ENCODE assay signal across 8 cellular contexts in genomic region chr17:80195671-80196529, GRCh38. TPM values are rescaled to one million over a fixed set of nuclear protein-coding genes. Genes with fewer than 3 reads are reported as not detected.
DNase-seq lines count a peak whose midpoint lies in the region; ATAC-seq and TF ChIP-seq lines count a peak whose summit lies in the region.

No MANE protein-coding gene starts in this region.

- TF ChIP-seq CTCF in AG04449 (IDR thresholded peaks at IDR 0.05; ENCODE audit: insufficient read depth, low read length, missing control alignments) = peak; percentile 85
- peak; percentile 76 for TF ChIP-seq CTCF in HEK293 (tag by site-specific recombination; IDR thresholded peaks at IDR 0.05)
- peak; percentile 89 for TF ChIP-seq CTCF in retinal pigment epithelial cell (conservative IDR thresholded peaks at IDR 0.05; ENCODE audit: low read depth, low read length)

- DNase-seq in AG04449 (ENCODE audit: low read depth, low spot score) = no peak
- peak; percentile 52 for DNase-seq in activated CD4-positive, alpha-beta T cell treated with anti-CD3 and anti-CD28 coated beads, Interleukin-2, amount 10 ng/mL, durations not matched to agents 7 days and 5 days
- peak; percentile 76 for DNase-seq in ecto neural progenitor cell (ENCODE audit: low spot score)
- no peak for DNase-seq in retinal pigment epithelial cell (ENCODE audit: low read depth)
- DNase-seq in NCI-H1048 (lab: John Stamatoyannopoulos, UW) = no peak

- no peak overlapping the region for H3K27ac ChIP-seq in HEK293 (ENCODE audit: extremely low read depth, low read depth, low read length)

- POLR2A ChIA-PET in AG04449 (lab: Yijun Ruan, JAX) (interaction anchor here (0.7 kb wide), 1 partner anchor 156 kb away, joined by 3 read pairs; no protein-coding TSS in a partner anchor), HEK293 (lab: Yijun Ruan, JAX) (no interaction called here)
- POLR2A ChIA-PET in activated CD4-positive, alpha-beta T cell treated with anti-CD3 and anti-CD28 coated beads, Interleukin-2, amount 10 ng/mL, durations not matched to agents 7 days and 5 days (lab: Charles Lee) = no interaction called here

- H3K4me3 ChIP-seq in AG04449 (ENCODE audit: low read depth, low read length) (no peak overlapping the region), HEK293 (ENCODE audit: low read depth, low read length) (no peak overlapping the region), retinal pigment epithelial cell (ENCODE audit: low read length) (no peak overlapping the region)

- H3K9me3 ChIP-seq in HEK293 (ENCODE audit: control insufficient read depth, insufficient read depth, low read depth, low read length) = no peaks in the 10 kb centered on the region

- CTCF ChIA-PET in AG04449 (lab: Yijun Ruan, JAX) = interaction anchor here (0.6 to 2.8 kb wide), 20 partner anchors 8 to 199 kb away, joined by 3 to 21 read pairs (median 3); no protein-coding TSS in a partner anchor
- CTCF ChIA-PET in HEK293 (lab: Yijun Ruan, JAX) = interaction anchor here (0.6 to 4.0 kb wide), 29 partner anchors 9 to 735 kb away, joined by 3 to 48 read pairs (median 3); no protein-coding TSS in a partner anchor
- CTCF ChIA-PET in activated CD4-positive, alpha-beta T cell treated with anti-CD3 and anti-CD28 coated beads, Interleukin-2, amount 10 ng/mL, durations not matched to agents 7 days and 5 days (lab: Charles Lee) = interaction anchor here (0.8 to 2.3 kb wide), 11 partner anchors 8 to 74 kb away, joined by 3 to 11 read pairs (median 4); no protein-coding TSS in a partner anchor

- H3K27ac Mint-ChIP-seq in activated CD4-positive, alpha-beta T cell treated with anti-CD3 and anti-CD28 coated beads, Interleukin-2, amount 10 ng/mL, durations not matched to agents 7 days and 5 days = no peak overlapping the region

- no peak for ATAC-seq in GM21423 (IDR thresholded peaks at IDR 0.05; ENCODE audit: unreplicated experiment)
- no peak for ATAC-seq in HG03135 (IDR thresholded peaks at IDR 0.05; ENCODE audit: unreplicated experiment)

- H3K36me3 Mint-ChIP-seq in activated CD4-positive, alpha-beta T cell treated with anti-CD3 and anti-CD28 coated beads, Interleukin-2, amount 10 ng/mL, durations not matched to agents 7 days and 5 days (ENCODE audit: low read depth) = no peaks in the 10 kb centered on the region

- H3K36me3 ChIP-seq in HEK293 (ENCODE audit: control insufficient read depth in 2 of 2, insufficient read depth in 1 of 2, low read length in 2 of 2) = no peaks in the 10 kb centered on the region

- no peak overlapping the region for H3K4me3 Mint-ChIP-seq in activated CD4-positive, alpha-beta T cell treated with anti-CD3 and anti-CD28 coated beads, Interleukin-2, amount 10 ng/mL, durations not matched to agents 7 days and 5 days

- H3K4me1 ChIP-seq in HEK293 (ENCODE audit: control insufficient read depth, insufficient read depth, low read length) = no peaks in the 10 kb centered on the region

- H3K9me3 Mint-ChIP-seq in activated CD4-positive, alpha-beta T cell treated with anti-CD3 and anti-CD28 coated beads, Interleukin-2, amount 10 ng/mL, durations not matched to agents 7 days and 5 days = peaks cover 4% of the 10 kb centered on the region

- H3K4me1 Mint-ChIP-seq in activated CD4-positive, alpha-beta T cell treated with anti-CD3 and anti-CD28 coated beads, Interleukin-2, amount 10 ng/mL, durations not matched to agents 7 days and 5 days = no peaks in the 10 kb centered on the region

- H3K27me3 Mint-ChIP-seq in activated CD4-positive, alpha-beta T cell treated with anti-CD3 and anti-CD28 coated beads, Interleukin-2, amount 10 ng/mL, durations not matched to agents 7 days and 5 days = peaks cover 5% of the 10 kb centered on the region

TF ChIP-seq in HEK293, 187 proteins besides CTCF, POLR2A, EP300 and RAD21 (continues in another document):
- no peak for TF ChIP-seq ZNF114 (tag by site-specific recombination; IDR thresholded peaks at IDR 0.05)
- TF ChIP-seq ZNF561 (tag by site-specific recombination; IDR thresholded peaks at IDR 0.05; ENCODE audit: borderline replicate concordance) = no peak
- no peak for TF ChIP-seq ZNF202 (tag by site-specific recombination; IDR thresholded peaks at IDR 0.05; ENCODE audit: borderline replicate concordance)
- no peak for TF ChIP-seq ZFP37 (tag by site-specific recombination; IDR thresholded peaks at IDR 0.05)
- TF ChIP-seq ZNF311 (tag by site-specific recombination; IDR thresholded peaks at IDR 0.05; ENCODE audit: borderline replicate concordance) = no peak
- no peak for TF ChIP-seq ZNF26 (tag by site-specific recombination; IDR thresholded peaks at IDR 0.05)
- TF ChIP-seq ZNF600 (tag by site-specific recombination; IDR thresholded peaks at IDR 0.05) = no peak
- peak; percentile 87 for TF ChIP-seq ZSCAN16 (tag by site-specific recombination; IDR thresholded peaks at IDR 0.05)
- no peak for TF ChIP-seq ZNF223 (tag by site-specific recombination; IDR thresholded peaks at IDR 0.05)
- TF ChIP-seq MEIS1 (CRISPR knock-in tag; IDR thresholded peaks at IDR 0.05; ENCODE audit: borderline replicate concordance) = no peak
- no peak for TF ChIP-seq PRDM6 (tag by site-specific recombination; IDR thresholded peaks at IDR 0.05)
- no peak for TF ChIP-seq ZNF658 (tag by site-specific recombination; IDR thresholded peaks at IDR 0.05)
- TF ChIP-seq ZNF610 (tag by site-specific recombination; IDR thresholded peaks at IDR 0.05; ENCODE audit: borderline replicate concordance) = no peak
- TF ChIP-seq ZNF366 (tag by site-specific recombination; conservative IDR thresholded peaks at IDR 0.05) = no peak
- no peak for TF ChIP-seq ZNF211 (tag by site-specific recombination; IDR thresholded peaks at IDR 0.05; ENCODE audit: low read depth)
- no peak for TF ChIP-seq TCF7L2 (IDR thresholded peaks at IDR 0.05; ENCODE audit: borderline replicate concordance, low read depth, low read length)
- no peak for TF ChIP-seq PRDM4 (tag by site-specific recombination; IDR thresholded peaks at IDR 0.05)
- TF ChIP-seq MYNN (tag by site-specific recombination; IDR thresholded peaks at IDR 0.05; ENCODE audit: borderline replicate concordance) = no peak
- no peak for TF ChIP-seq PRDM1 (tag by site-specific recombination; IDR thresholded peaks at IDR 0.05)
- no peak for TF ChIP-seq ZBTB20 (tag by site-specific recombination; IDR thresholded peaks at IDR 0.05)
- TF ChIP-seq MZF1 (tag by site-specific recombination; IDR thresholded peaks at IDR 0.05; ENCODE audit: borderline replicate concordance) = 0 out of 2 replicates have a peak, but pooled peaks have one; percentile 33
- TF ChIP-seq GLIS1 (tag by site-specific recombination; IDR thresholded peaks at IDR 0.05) = no peak
- TF ChIP-seq SCRT2 (tag by site-specific recombination; IDR thresholded peaks at IDR 0.05) = no peak
- no peak for TF ChIP-seq ZNF514 (tag by site-specific recombination; IDR thresholded peaks at IDR 0.05)

RNA-seq across cellular contexts. Expression of gene SGSH, which starts 24.2 kb away (rescaled TPM):
- total RNA-seq in activated CD4-positive, alpha-beta T cell treated with anti-CD3 and anti-CD28 coated beads, Interleukin-2, amount 10 ng/mL, durations not matched to agents 7 days and 5 days = 10 to 100 TPM; 31.5 to 34.3 TPM

RNA-seq across cellular contexts. Expression of gene SLC26A11, which starts 24.3 kb away (rescaled TPM):
- total RNA-seq in activated CD4-positive, alpha-beta T cell treated with anti-CD3 and anti-CD28 coated beads, Interleukin-2, amount 10 ng/mL, durations not matched to agents 7 days and 5 days = 1 to 10 TPM; 5.9 to 6.1 TPM

RNA-seq across cellular contexts. Expression of gene CARD14, which starts 26.1 kb away (rescaled TPM):
- total RNA-seq in activated CD4-positive, alpha-beta T cell treated with anti-CD3 and anti-CD28 coated beads, Interleukin-2, amount 10 ng/mL, durations not matched to agents 7 days and 5 days = not detected

RNA-seq across cellular contexts. Expression of gene EIF4A3, which starts 49.0 kb away (rescaled TPM):
- total RNA-seq in activated CD4-positive, alpha-beta T cell treated with anti-CD3 and anti-CD28 coated beads, Interleukin-2, amount 10 ng/mL, durations not matched to agents 7 days and 5 days = 100 to 1,000 TPM; 148 to 157 TPM

Comparison
In these comparisons a context has a peak if more than half of its experiments do, and no peak if none do; other contexts are left out.
1. DNase-seq: peak in activated CD4-positive, alpha-beta T cell treated with anti-CD3 and anti-CD28 coated beads, Interleukin-2, amount 10 ng/mL, durations not matched to agents 7 days and 5 days (single experiment) and ecto neural progenitor cell (single experiment); none in AG04449 (single experiment), retinal pigment epithelial cell (single experiment) and NCI-H1048 (single experiment).
2. Peak in every context shown above with its lines, with median percentiles within 50 percentile points of each other: CTCF ChIP-seq.